In the genomic region with DNA sequence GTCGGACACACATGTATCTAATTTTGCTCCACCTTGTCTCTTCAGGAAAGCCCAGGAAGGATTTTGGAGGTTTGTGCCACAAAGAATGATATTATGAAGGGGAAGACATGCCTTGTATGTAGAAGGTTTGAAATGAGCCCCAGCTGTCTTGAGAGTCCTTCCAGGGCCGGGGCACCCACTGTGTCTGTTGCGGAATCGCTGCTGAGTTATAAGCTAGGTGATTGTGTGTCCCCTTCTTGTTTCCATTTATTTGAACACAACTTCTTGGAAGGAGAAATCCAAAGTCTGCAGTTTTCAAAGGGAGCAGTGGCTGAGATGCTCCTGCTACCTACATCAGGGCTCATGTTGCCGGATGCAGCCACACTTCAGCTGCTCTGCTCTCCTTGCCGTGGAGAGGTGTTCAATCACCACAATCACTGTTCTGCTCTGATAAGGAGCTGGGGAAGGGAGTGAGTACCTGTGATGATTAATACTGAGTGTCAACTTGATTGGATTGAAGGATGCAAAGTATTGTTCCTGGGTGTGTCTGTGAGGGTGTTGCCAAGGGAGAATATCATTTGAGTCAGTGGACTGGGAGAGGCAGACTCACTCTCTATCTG, we compare ENCODE assay signal across 28 cellular contexts.
"Had no signal": no experiment of that assay in that cellular context is flagged by ENCODE, and none has a peak within 500 bp of the region (broad histone marks: within the 10 kb centered on the region; RNA-seq: fewer than 3 reads in every experiment).

No MANE protein-coding gene starts in this region.

- H3K27ac Mint-ChIP-seq: immature natural killer cell; naive thymus-derived CD4-positive, alpha-beta T cell; natural killer cell treated with Interleukin-12 subunit alpha and Interleukin-12 subunit beta and Interleukin-15 and Interleukin-18, amount 100 ng/mL, for 72 hours; progenitor cell of endocrine pancreas; stimulated activated naive B cell treated with anti-CD40 and anti-IgM and Interleukin-4, amounts not matched to agents 10 μg/mL and 1 μg/mL and 100 μg/mL, for 72 hours had no signal

- H3K36me3 Mint-ChIP-seq: immature natural killer cell; naive thymus-derived CD4-positive, alpha-beta T cell; natural killer cell treated with Interleukin-12 subunit alpha and Interleukin-12 subunit beta and Interleukin-15 and Interleukin-18, amount 100 ng/mL, for 72 hours; stimulated activated naive B cell treated with anti-CD40 and anti-IgM and Interleukin-4, amounts not matched to agents 10 μg/mL and 1 μg/mL and 100 μg/mL, for 72 hours had no signal

- H3K4me3 Mint-ChIP-seq: immature natural killer cell; naive thymus-derived CD4-positive, alpha-beta T cell; natural killer cell treated with Interleukin-12 subunit alpha and Interleukin-12 subunit beta and Interleukin-15 and Interleukin-18, amount 100 ng/mL, for 72 hours; stimulated activated naive B cell treated with anti-CD40 and anti-IgM and Interleukin-4, amounts not matched to agents 10 μg/mL and 1 μg/mL and 100 μg/mL, for 72 hours had no signal

- H3K4me1 ChIP-seq: left ventricle myocardium inferior, sigmoid colon, stomach, testis, thyroid gland, transverse colon, upper lobe of left lung, vagina had no signal

- ATAC-seq: left colon; mucosa of descending colon; naive thymus-derived CD4-positive, alpha-beta T cell; natural killer cell treated with Interleukin-12 subunit alpha and Interleukin-12 subunit beta and Interleukin-15 and Interleukin-18, amount 100 ng/mL, for 72 hours; right cardiac atrium; stimulated activated naive B cell treated with anti-CD40 and anti-IgM and Interleukin-4, amounts not matched to agents 10 μg/mL and 1 μg/mL and 100 μg/mL, for 72 hours; stimulated activated naive CD8-positive, alpha-beta T cell treated with anti-CD3 and anti-CD28 coated beads, Interleukin-15, Interleukin-2, amounts not matched to agents 100 U/mL and 50 U/mL, for 24 hours had no signal

- H3K27me3 Mint-ChIP-seq: stimulated activated naive B cell treated with anti-CD40 and anti-IgM and Interleukin-4, amounts not matched to agents 10 μg/mL and 1 μg/mL and 100 μg/mL, for 72 hours had no signal

- H3K36me3 ChIP-seq: left ventricle myocardium inferior, ovary, sigmoid colon, stomach, thyroid gland, transverse colon, upper lobe of left lung, vagina had no signal

- H3K27me3 ChIP-seq: ovary, sigmoid colon, stomach, testis, thyroid gland, transverse colon, upper lobe of left lung, vagina had no signal

- H3K9me3 ChIP-seq: left ventricle myocardium inferior, ovary, sigmoid colon, stomach, testis, thyroid gland, transverse colon, upper lobe of left lung, vagina had no signal

- H3K4me3 ChIP-seq: left ventricle myocardium inferior, lung, mucosa of descending colon, ovary, sigmoid colon, stomach, testis, thyroid gland, transverse colon, upper lobe of left lung, vagina had no signal

- H3K9me3 Mint-ChIP-seq: natural killer cell treated with Interleukin-12 subunit alpha and Interleukin-12 subunit beta and Interleukin-15 and Interleukin-18, amount 100 ng/mL, for 72 hours had no signal

- H3K4me1 Mint-ChIP-seq: immature natural killer cell; naive thymus-derived CD4-positive, alpha-beta T cell; stimulated activated naive B cell treated with anti-CD40 and anti-IgM and Interleukin-4, amounts not matched to agents 10 μg/mL and 1 μg/mL and 100 μg/mL, for 72 hours had no signal

- FAIRE-seq: islet of Langerhans, kidney, small intestine had no signal

- H3K27ac ChIP-seq: left ventricle myocardium inferior, ovary, sigmoid colon, stomach, testis, thyroid gland, transverse colon, upper lobe of left lung, vagina had no signal

- DNase-seq: hippocampal formation; immature natural killer cell; kidney; left colon; left ventricle myocardium inferior; midbrain; mucosa of descending colon; naive thymus-derived CD4-positive, alpha-beta T cell; ovary; right cardiac atrium; sigmoid colon; small intestine; stimulated activated CD4-positive, alpha-beta T cell treated with anti-CD3 and anti-CD28 coated beads, Interleukin-1b, Interleukin-23, amount 100 ng/mL, for 48 hours; stimulated activated CD4-positive, alpha-beta T cell treated with anti-CD3 and anti-CD28 coated beads, Interleukin-2, amount 100 ng/mL, for 48 hours; stimulated activated CD4-positive, alpha-beta T cell treated with anti-CD3 and anti-CD28 coated beads, Interleukin-4, amount 100 ng/mL, for 4 hours; stimulated activated CD8-positive, alpha-beta memory T cell treated with anti-CD3 and anti-CD28 coated beads, Interleukin-4, amount 100 ng/mL, for 48 hours; stimulated activated naive B cell treated with anti-CD40 and anti-IgM and Interleukin-4, amounts not matched to agents 10 μg/mL and 1 μg/mL and 100 μg/mL, for 72 hours; stimulated activated naive CD8-positive, alpha-beta T cell treated with anti-CD3 and anti-CD28 coated beads, Interleukin-15, Interleukin-2, amounts not matched to agents 100 U/mL and 50 U/mL, for 24 hours; stomach; testis; thyroid gland; transverse colon; upper lobe of left lung had no signal
